Comparison of ENCODE assay signal across 19 cellular contexts in genomic region chr2:3326871-3327270, GRCh38. TPM values are rescaled to one million over a fixed set of nuclear protein-coding genes. Genes with fewer than 3 reads are reported as not detected.
A peak's percentile ranks its signal among the peaks of the same experiment; 100 is the strongest.
DNase-seq lines count a peak whose midpoint lies in the region; ATAC-seq and TF ChIP-seq lines count a peak whose summit lies in the region.
"Had no signal": no experiment of that assay in that cellular context is flagged by ENCODE, and none has a peak within 500 bp of the region (broad histone marks: within the 10 kb centered on the region; RNA-seq: fewer than 3 reads in every experiment).

No MANE protein-coding gene starts in this region.

- WGBS in tibial nerve, 2 donors = 85 to 93% methylated on average over 11 to 15 of the region's 15 CpGs

- TF ChIP-seq CTCF in osteoblast (IDR thresholded peaks at IDR 0.05; ENCODE audit: extremely low read depth, low read depth, low read length) (no peak), omental fat pad (IDR thresholded peaks at IDR 0.05) (no peak), tibial nerve (IDR thresholded peaks at IDR 0.05) (no peak)

- DNase-seq in activated effector memory CD4-positive, alpha-beta T cell treated with anti-CD3 and anti-CD28 coated beads, Interleukin-2, amount 50 U/mL, for 16 hours = peak; percentile 47
- no peak for DNase-seq in activated effector memory CD4-positive, alpha-beta T cell treated with Interleukin-2 at 50 U/mL for 16 hours
- DNase-seq in caudate nucleus (lab: John Stamatoyannopoulos, UW) (no peak), osteoblast (ENCODE audit: insufficient read length, low spot score, missing footprints) (peak; percentile 59), omental fat pad (ENCODE audit: low spot score) (no peak), tibial nerve (ENCODE audit: low spot score in 2 of 2) (no peak)
- DNase-seq: CD4-positive, alpha-beta T cell; DMS53; KBM-7; MV-4-11; NCI-H1105 treated with DMSO at 0.1 percent for 48 hours; NCI-H2029; NCI-H446 treated with DMSO at 0.1 percent for 48 hours; NCI-H526 treated with DMSO at 0.1 percent for 48 hours; Right ventricle myocardium superior; RPMI8226 had no signal

- H3K4me1 ChIP-seq in osteoblast (ENCODE audit: insufficient read depth, low read length) (no peaks in the 10 kb centered on the region), tibial nerve (no peaks in the 10 kb centered on the region)
- H3K4me1 ChIP-seq: SJSA1 had no signal

- H3K9me3 ChIP-seq in osteoblast (ENCODE audit: low read depth, low read length) (no peaks in the 10 kb centered on the region), tibial nerve (no peaks in the 10 kb centered on the region)
- H3K9me3 ChIP-seq: SJSA1 had no signal

- TF ChIP-seq POLR2A in tibial nerve (IDR thresholded peaks at IDR 0.05) = no peak

- peaks cover 5% of the 10 kb centered on the region for H3K36me3 ChIP-seq in osteoblast (ENCODE audit: insufficient read depth, low read length)
- peaks cover 0 to 37% (median 0%) of the 10 kb centered on the region in 3 donors for H3K36me3 ChIP-seq in tibial nerve

- H2AFZ ChIP-seq in osteoblast (ENCODE audit: low read length) = no peak overlapping the region

- peaks cover 6% of the 10 kb centered on the region for H3K79me2 ChIP-seq in osteoblast (ENCODE audit: insufficient read depth, low read length)

- H3K27me3 ChIP-seq in osteoblast (ENCODE audit: insufficient read depth, low read length) = no peaks in the 10 kb centered on the region
- H3K27me3 ChIP-seq in tibial nerve = no peaks in the 10 kb centered on the region
- H3K27me3 ChIP-seq: SJSA1 had no signal

- H3K4me3 ChIP-seq in osteoblast (ENCODE audit: insufficient read depth, low read length) (no peak overlapping the region), tibial nerve (no peak overlapping the region)
- H3K4me3 ChIP-seq: SJSA1 had no signal

- no peak for TF ChIP-seq EP300 in tibial nerve (IDR thresholded peaks at IDR 0.05)

- H4K20me1 ChIP-seq in osteoblast (ENCODE audit: insufficient read depth, low read length) = peaks cover 17% of the 10 kb centered on the region

- H3K27ac ChIP-seq in caudate nucleus (ENCODE audit: low read depth, low read length) = peak overlapping the region; percentile 83
- H3K27ac ChIP-seq in osteoblast (ENCODE audit: low read depth, low read length) = no peak overlapping the region
- H3K27ac ChIP-seq in tibial nerve = no peak overlapping the region
- H3K27ac ChIP-seq: SJSA1 had no signal

- ATAC-seq in omental fat pad (ENCODE audit: low FRiP score) (no peak), HG03159 (IDR thresholded peaks at IDR 0.05; ENCODE audit: unreplicated experiment) (no peak), HG03469 (IDR thresholded peaks at IDR 0.05; ENCODE audit: unreplicated experiment) (no peak)

- no peak overlapping the region for H3K4me2 ChIP-seq in osteoblast (ENCODE audit: insufficient read depth, low read length)

RNA-seq across cellular contexts. Expression of gene EIPR1, which starts 50.7 kb away (rescaled TPM):
- 16.8 and 17.7 TPM in 2 replicates for total RNA-seq in osteoblast
- total RNA-seq in omental fat pad = 10 to 100 TPM; 18.5 to 29.8 (median 21.5) TPM
- total RNA-seq in tibial nerve = 10 to 100 TPM; 24.9 to 46.2 (median 36.3) TPM

RNA-seq across cellular contexts. Expression of gene TRAPPC12, which starts 52.6 kb away (rescaled TPM):
- 67.0 and 67.5 TPM in 2 replicates for total RNA-seq in osteoblast
- total RNA-seq in omental fat pad = 10 to 100 TPM; 39.3 to 92.1 (median 53.9) TPM
- total RNA-seq in tibial nerve = 100 to 1,000 TPM; 125 to 157 (median 145) TPM

Comparison
In these comparisons a context has a peak if more than half of its experiments do, and no peak if none do; other contexts are left out.
1. DNase-seq: peak in activated effector memory CD4-positive, alpha-beta T cell treated with anti-CD3 and anti-CD28 coated beads, Interleukin-2, amount 50 U/mL, for 16 hours (single experiment) and osteoblast (single experiment); none in activated effector memory CD4-positive, alpha-beta T cell treated with Interleukin-2 at 50 U/mL for 16 hours (single experiment), caudate nucleus (0 of 61), omental fat pad (single experiment) and tibial nerve (0 of 2).